Comparison of ENCODE assay signal across 1 cellular context in the genomic region with DNA sequence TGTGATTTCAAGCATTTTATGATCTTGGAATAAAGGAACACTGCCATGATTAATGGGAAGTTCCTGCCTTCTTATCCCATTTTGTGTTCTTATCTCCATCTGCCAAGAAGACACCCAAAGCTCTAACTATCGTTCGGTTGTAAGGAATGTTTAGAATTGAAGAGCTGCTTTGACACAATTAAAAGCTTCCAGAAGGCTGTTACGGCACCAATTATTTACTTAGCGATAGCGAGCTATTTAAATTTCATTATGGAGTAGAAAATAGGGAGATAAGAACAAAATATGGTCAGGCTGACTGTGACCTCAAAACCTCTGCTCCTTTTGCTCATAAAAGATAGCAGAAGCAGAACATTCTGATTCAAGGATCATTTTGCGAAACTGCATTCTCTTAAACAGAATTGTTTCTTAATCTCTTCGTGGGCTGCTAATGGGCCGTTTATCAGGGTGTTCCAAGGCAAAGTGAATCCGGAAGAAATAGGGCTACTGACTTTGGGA.
A peak's percentile ranks its signal among the peaks of the same experiment; 100 is the strongest.
TF ChIP-seq lines count a peak whose summit lies in the region.

No MANE protein-coding gene starts in this region.

TF ChIP-seq in K562, 482 proteins besides CTCF, POLR2A, EP300 and RAD21 (continued from another document and continues in another):
- TF ChIP-seq, protein P1, sequence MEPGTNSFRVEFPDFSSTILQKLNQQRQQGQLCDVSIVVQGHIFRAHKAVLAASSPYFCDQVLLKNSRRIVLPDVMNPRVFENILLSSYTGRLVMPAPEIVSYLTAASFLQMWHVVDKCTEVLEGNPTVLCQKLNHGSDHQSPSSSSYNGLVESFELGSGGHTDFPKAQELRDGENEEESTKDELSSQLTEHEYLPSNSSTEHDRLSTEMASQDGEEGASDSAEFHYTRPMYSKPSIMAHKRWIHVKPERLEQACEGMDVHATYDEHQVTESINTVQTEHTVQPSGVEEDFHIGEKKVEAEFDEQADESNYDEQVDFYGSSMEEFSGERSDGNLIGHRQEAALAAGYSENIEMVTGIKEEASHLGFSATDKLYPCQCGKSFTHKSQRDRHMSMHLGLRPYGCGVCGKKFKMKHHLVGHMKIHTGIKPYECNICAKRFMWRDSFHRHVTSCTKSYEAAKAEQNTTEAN (CRISPR knock-in tag; IDR thresholded peaks at IDR 0.05): no peak
- TF ChIP-seq ZBTB1 (CRISPR knock-in tag; IDR thresholded peaks at IDR 0.05; ENCODE audit: borderline replicate concordance, low read depth): no peak
- TF ChIP-seq ASH1L (IDR thresholded peaks at IDR 0.05; ENCODE audit: borderline replicate concordance, low read depth, partially characterized antibody): no peak
- TF ChIP-seq ZNF444 (CRISPR knock-in tag; IDR thresholded peaks at IDR 0.05): no peak
- TF ChIP-seq U2AF1 (optimal IDR thresholded peaks at IDR 0.05; ENCODE audit: low read depth, low read length): no peak
- TF ChIP-seq MED1 (CRISPR knock-in tag; IDR thresholded peaks at IDR 0.05; ENCODE audit: borderline replicate concordance): no peak
- TF ChIP-seq FOXM1 (IDR thresholded peaks at IDR 0.05; ENCODE audit: low read depth): peak; percentile 46; the same call in 1 of the 2 replicates
- TF ChIP-seq FOXM1 (CRISPR knock-in tag; IDR thresholded peaks at IDR 0.05; ENCODE audit: low read depth): no peak
- TF ChIP-seq, protein P2, sequence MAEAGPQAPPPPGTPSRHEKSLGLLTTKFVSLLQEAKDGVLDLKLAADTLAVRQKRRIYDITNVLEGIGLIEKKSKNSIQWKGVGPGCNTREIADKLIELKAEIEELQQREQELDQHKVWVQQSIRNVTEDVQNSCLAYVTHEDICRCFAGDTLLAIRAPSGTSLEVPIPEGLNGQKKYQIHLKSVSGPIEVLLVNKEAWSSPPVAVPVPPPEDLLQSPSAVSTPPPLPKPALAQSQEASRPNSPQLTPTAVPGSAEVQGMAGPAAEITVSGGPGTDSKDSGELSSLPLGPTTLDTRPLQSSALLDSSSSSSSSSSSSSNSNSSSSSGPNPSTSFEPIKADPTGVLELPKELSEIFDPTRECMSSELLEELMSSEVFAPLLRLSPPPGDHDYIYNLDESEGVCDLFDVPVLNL (CRISPR knock-in tag; IDR thresholded peaks at IDR 0.05; ENCODE audit: low read depth): no peak
- TF ChIP-seq PHF20 (IDR thresholded peaks at IDR 0.05; ENCODE audit: partially characterized antibody): no peak
- TF ChIP-seq CREB1 (IDR thresholded peaks at IDR 0.05): no peak
- no peak for TF ChIP-seq CREB1 (CRISPR knock-in tag; IDR thresholded peaks at IDR 0.05)
- TF ChIP-seq, protein P3, sequence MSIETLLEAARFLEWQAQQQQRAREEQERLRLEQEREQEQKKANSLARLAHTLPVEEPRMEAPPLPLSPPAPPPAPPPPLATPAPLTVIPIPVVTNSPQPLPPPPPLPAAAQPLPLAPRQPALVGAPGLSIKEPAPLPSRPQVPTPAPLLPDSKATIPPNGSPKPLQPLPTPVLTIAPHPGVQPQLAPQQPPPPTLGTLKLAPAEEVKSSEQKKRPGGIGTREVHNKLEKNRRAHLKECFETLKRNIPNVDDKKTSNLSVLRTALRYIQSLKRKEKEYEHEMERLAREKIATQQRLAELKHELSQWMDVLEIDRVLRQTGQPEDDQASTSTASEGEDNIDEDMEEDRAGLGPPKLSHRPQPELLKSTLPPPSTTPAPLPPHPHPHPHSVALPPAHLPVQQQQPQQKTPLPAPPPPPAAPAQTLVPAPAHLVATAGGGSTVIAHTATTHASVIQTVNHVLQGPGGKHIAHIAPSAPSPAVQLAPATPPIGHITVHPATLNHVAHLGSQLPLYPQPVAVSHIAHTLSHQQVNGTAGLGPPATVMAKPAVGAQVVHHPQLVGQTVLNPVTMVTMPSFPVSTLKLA (conservative IDR thresholded peaks at IDR 0.05): no peak
- TF ChIP-seq CHD1 (IDR thresholded peaks at IDR 0.05; ENCODE audit: low read length): no peak
- TF ChIP-seq CBFA2T2 (conservative IDR thresholded peaks at IDR 0.05): peak; percentile 55
- no peak for TF ChIP-seq MEIS2 (IDR thresholded peaks at IDR 0.05; ENCODE audit: partially characterized antibody)
- TF ChIP-seq ZNF79 (CRISPR knock-in tag; IDR thresholded peaks at IDR 0.05; ENCODE audit: low read depth): no peak
- TF ChIP-seq DACH1 (IDR thresholded peaks at IDR 0.05; ENCODE audit: partially characterized antibody): no peak
- no peak for TF ChIP-seq CHD4 (IDR thresholded peaks at IDR 0.05; ENCODE audit: insufficient read depth, insufficient replicate concordance, low read depth, low read length, poor library complexity, severe bottlenecking)
- TF ChIP-seq ZNF175 (CRISPR knock-in tag; IDR thresholded peaks at IDR 0.05; ENCODE audit: low read depth): no peak
- TF ChIP-seq, protein P4, sequence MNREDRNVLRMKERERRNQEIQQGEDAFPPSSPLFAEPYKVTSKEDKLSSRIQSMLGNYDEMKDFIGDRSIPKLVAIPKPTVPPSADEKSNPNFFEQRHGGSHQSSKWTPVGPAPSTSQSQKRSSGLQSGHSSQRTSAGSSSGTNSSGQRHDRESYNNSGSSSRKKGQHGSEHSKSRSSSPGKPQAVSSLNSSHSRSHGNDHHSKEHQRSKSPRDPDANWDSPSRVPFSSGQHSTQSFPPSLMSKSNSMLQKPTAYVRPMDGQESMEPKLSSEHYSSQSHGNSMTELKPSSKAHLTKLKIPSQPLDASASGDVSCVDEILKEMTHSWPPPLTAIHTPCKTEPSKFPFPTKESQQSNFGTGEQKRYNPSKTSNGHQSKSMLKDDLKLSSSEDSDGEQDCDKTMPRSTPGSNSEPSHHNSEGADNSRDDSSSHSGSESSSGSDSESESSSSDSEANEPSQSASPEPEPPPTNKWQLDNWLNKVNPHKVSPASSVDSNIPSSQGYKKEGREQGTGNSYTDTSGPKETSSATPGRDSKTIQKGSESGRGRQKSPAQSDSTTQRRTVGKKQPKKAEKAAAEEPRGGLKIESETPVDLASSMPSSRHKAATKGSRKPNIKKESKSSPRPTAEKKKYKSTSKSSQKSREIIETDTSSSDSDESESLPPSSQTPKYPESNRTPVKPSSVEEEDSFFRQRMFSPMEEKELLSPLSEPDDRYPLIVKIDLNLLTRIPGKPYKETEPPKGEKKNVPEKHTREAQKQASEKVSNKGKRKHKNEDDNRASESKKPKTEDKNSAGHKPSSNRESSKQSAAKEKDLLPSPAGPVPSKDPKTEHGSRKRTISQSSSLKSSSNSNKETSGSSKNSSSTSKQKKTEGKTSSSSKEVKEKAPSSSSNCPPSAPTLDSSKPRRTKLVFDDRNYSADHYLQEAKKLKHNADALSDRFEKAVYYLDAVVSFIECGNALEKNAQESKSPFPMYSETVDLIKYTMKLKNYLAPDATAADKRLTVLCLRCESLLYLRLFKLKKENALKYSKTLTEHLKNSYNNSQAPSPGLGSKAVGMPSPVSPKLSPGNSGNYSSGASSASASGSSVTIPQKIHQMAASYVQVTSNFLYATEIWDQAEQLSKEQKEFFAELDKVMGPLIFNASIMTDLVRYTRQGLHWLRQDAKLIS (CRISPR knock-in tag; IDR thresholded peaks at IDR 0.05): no peak
- TF ChIP-seq ZC3H8 (IDR thresholded peaks at IDR 0.05): no peak
- TF ChIP-seq, protein P5, sequence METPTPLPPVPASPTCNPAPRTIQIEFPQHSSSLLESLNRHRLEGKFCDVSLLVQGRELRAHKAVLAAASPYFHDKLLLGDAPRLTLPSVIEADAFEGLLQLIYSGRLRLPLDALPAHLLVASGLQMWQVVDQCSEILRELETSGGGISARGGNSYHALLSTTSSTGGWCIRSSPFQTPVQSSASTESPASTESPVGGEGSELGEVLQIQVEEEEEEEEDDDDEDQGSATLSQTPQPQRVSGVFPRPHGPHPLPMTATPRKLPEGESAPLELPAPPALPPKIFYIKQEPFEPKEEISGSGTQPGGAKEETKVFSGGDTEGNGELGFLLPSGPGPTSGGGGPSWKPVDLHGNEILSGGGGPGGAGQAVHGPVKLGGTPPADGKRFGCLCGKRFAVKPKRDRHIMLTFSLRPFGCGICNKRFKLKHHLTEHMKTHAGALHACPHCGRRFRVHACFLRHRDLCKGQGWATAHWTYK (CRISPR knock-in tag; IDR thresholded peaks at IDR 0.05): no peak
- no peak for TF ChIP-seq ZSCAN29 (IDR thresholded peaks at IDR 0.05)
- TF ChIP-seq, protein P6, sequence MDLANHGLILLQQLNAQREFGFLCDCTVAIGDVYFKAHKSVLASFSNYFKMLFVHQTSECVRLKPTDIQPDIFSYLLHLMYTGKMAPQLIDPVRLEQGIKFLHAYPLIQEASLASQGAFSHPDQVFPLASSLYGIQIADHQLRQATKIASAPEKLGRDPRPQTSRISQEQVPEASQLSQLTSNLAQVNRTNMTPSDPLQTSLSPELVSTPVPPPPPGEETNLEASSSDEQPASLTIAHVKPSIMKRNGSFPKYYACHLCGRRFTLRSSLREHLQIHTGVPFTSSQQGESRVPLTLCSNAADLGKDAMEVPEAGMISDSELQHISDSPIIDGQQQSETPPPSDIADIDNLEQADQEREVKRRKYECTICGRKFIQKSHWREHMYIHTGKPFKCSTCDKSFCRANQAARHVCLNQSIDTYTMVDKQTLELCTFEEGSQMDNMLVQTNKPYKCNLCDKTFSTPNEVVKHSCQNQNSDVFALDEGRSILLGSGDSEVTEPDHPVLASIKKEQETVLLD (IDR thresholded peaks at IDR 0.05): no peak
- TF ChIP-seq LCOR (CRISPR knock-in tag; IDR thresholded peaks at IDR 0.05): no peak
- TF ChIP-seq SMARCB1 (IDR thresholded peaks at IDR 0.05; ENCODE audit: insufficient read length, low read depth): no peak
- TF ChIP-seq, protein P7, sequence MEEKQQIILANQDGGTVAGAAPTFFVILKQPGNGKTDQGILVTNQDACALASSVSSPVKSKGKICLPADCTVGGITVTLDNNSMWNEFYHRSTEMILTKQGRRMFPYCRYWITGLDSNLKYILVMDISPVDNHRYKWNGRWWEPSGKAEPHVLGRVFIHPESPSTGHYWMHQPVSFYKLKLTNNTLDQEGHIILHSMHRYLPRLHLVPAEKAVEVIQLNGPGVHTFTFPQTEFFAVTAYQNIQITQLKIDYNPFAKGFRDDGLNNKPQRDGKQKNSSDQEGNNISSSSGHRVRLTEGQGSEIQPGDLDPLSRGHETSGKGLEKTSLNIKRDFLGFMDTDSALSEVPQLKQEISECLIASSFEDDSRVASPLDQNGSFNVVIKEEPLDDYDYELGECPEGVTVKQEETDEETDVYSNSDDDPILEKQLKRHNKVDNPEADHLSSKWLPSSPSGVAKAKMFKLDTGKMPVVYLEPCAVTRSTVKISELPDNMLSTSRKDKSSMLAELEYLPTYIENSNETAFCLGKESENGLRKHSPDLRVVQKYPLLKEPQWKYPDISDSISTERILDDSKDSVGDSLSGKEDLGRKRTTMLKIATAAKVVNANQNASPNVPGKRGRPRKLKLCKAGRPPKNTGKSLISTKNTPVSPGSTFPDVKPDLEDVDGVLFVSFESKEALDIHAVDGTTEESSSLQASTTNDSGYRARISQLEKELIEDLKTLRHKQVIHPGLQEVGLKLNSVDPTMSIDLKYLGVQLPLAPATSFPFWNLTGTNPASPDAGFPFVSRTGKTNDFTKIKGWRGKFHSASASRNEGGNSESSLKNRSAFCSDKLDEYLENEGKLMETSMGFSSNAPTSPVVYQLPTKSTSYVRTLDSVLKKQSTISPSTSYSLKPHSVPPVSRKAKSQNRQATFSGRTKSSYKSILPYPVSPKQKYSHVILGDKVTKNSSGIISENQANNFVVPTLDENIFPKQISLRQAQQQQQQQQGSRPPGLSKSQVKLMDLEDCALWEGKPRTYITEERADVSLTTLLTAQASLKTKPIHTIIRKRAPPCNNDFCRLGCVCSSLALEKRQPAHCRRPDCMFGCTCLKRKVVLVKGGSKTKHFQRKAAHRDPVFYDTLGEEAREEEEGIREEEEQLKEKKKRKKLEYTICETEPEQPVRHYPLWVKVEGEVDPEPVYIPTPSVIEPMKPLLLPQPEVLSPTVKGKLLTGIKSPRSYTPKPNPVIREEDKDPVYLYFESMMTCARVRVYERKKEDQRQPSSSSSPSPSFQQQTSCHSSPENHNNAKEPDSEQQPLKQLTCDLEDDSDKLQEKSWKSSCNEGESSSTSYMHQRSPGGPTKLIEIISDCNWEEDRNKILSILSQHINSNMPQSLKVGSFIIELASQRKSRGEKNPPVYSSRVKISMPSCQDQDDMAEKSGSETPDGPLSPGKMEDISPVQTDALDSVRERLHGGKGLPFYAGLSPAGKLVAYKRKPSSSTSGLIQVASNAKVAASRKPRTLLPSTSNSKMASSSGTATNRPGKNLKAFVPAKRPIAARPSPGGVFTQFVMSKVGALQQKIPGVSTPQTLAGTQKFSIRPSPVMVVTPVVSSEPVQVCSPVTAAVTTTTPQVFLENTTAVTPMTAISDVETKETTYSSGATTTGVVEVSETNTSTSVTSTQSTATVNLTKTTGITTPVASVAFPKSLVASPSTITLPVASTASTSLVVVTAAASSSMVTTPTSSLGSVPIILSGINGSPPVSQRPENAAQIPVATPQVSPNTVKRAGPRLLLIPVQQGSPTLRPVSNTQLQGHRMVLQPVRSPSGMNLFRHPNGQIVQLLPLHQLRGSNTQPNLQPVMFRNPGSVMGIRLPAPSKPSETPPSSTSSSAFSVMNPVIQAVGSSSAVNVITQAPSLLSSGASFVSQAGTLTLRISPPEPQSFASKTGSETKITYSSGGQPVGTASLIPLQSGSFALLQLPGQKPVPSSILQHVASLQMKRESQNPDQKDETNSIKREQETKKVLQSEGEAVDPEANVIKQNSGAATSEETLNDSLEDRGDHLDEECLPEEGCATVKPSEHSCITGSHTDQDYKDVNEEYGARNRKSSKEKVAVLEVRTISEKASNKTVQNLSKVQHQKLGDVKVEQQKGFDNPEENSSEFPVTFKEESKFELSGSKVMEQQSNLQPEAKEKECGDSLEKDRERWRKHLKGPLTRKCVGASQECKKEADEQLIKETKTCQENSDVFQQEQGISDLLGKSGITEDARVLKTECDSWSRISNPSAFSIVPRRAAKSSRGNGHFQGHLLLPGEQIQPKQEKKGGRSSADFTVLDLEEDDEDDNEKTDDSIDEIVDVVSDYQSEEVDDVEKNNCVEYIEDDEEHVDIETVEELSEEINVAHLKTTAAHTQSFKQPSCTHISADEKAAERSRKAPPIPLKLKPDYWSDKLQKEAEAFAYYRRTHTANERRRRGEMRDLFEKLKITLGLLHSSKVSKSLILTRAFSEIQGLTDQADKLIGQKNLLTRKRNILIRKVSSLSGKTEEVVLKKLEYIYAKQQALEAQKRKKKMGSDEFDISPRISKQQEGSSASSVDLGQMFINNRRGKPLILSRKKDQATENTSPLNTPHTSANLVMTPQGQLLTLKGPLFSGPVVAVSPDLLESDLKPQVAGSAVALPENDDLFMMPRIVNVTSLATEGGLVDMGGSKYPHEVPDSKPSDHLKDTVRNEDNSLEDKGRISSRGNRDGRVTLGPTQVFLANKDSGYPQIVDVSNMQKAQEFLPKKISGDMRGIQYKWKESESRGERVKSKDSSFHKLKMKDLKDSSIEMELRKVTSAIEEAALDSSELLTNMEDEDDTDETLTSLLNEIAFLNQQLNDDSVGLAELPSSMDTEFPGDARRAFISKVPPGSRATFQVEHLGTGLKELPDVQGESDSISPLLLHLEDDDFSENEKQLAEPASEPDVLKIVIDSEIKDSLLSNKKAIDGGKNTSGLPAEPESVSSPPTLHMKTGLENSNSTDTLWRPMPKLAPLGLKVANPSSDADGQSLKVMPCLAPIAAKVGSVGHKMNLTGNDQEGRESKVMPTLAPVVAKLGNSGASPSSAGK (IDR thresholded peaks at IDR 0.05): no peak
- TF ChIP-seq TCF3 (CRISPR knock-in tag; IDR thresholded peaks at IDR 0.05): peak; percentile 64
- no peak for TF ChIP-seq POLR2G (IDR thresholded peaks at IDR 0.05; ENCODE audit: low read depth, low read length)
- TF ChIP-seq PHB (CRISPR knock-in tag; IDR thresholded peaks at IDR 0.05): no peak
- no peak for TF ChIP-seq DMBX1 (CRISPR knock-in tag; IDR thresholded peaks at IDR 0.05; ENCODE audit: borderline replicate concordance)
- TF ChIP-seq ZNF41 (CRISPR knock-in tag; conservative IDR thresholded peaks at IDR 0.05): no peak
- TF ChIP-seq ARID1B (IDR thresholded peaks at IDR 0.05): peak; percentile 63
